Comparison of ENCODE assay signal across 1 cellular context in genomic region chr20:51389543-51389924, GRCh38.
TF ChIP-seq lines count a peak whose summit lies in the region.

No MANE protein-coding gene starts in this region.

TF ChIP-seq in liver, 16 proteins besides CTCF, POLR2A, EP300 and RAD21 (continued from another document):
- no peak for TF ChIP-seq ATF3 (IDR thresholded peaks at IDR 0.05)
- TF ChIP-seq FOXA2 (IDR thresholded peaks at IDR 0.05), result no peak
- no peak for TF ChIP-seq ZBTB33 (IDR thresholded peaks at IDR 0.05)
- no peak for TF ChIP-seq GABPA (IDR thresholded peaks at IDR 0.05 in 1 of 2, conservative IDR thresholded peaks at IDR 0.05 in 1 of 2)
- TF ChIP-seq YY1 (IDR thresholded peaks at IDR 0.05), result peak; percentile 9
- TF ChIP-seq REST (IDR thresholded peaks at IDR 0.05), result no peak
- TF ChIP-seq RXRA (IDR thresholded peaks at IDR 0.05), result peak; percentile 26 to 69
- TF ChIP-seq MAX (IDR thresholded peaks at IDR 0.05), result no peak
- peak; percentile 2 for TF ChIP-seq SP1 (IDR thresholded peaks at IDR 0.05)
